13 cellular contexts compared by ENCODE assay signal in the genomic region with DNA sequence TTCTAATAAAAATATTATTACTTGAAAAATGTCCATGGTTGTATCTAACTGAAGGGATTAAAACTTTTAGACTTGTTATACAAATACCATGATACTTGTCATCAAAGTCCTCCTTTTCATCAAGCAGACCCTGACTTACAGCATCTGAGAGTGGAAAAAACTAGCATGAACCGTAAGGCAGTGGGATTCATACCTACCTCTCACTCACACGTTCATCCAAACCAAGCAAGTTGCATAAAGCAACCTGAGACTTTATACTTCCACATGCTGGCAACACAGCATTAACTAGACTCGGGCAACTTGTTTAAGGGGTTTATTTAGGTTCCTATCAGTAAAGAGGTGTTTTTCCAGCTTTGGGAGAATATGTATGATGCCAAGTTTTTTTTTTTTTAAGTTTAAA. TPM values are rescaled to one million over a fixed set of nuclear protein-coding genes. Genes with fewer than 3 reads are reported as not detected.
DNase-seq lines count a peak whose midpoint lies in the region; ATAC-seq and TF ChIP-seq lines count a peak whose summit lies in the region.
"Had no signal": no experiment of that assay in that cellular context is flagged by ENCODE, and none has a peak within 500 bp of the region (broad histone marks: within the 10 kb centered on the region; RNA-seq: fewer than 3 reads in every experiment).

No MANE protein-coding gene starts in this region.

- no peak for TF ChIP-seq POLR2A in spleen (IDR thresholded peaks at IDR 0.05)

- H3K9me2 ChIP-seq in PC-3 (replicated peaks; ENCODE audit: low read length), result no peaks in the 10 kb centered on the region
- H3K9me2 ChIP-seq in SK-N-SH, result no peaks in the 10 kb centered on the region

- H3K27ac Mint-ChIP-seq in activated naive CD4-positive, alpha-beta T cell treated with anti-CD3 and anti-CD28 coated beads for 36 hours, result peak overlapping the region; percentile 93

- no peaks in the 10 kb centered on the region for H3K36me3 ChIP-seq in spleen
- H3K36me3 ChIP-seq in PC-3 (ENCODE audit: low read depth, low read length), result no peaks in the 10 kb centered on the region
- no peaks in the 10 kb centered on the region for H3K36me3 ChIP-seq in SK-N-SH (replicated peaks in 1 of 2; ENCODE audit: control insufficient read depth in 1 of 2, insufficient read depth in 2 of 2, low read length in 1 of 2)
- H3K36me3 ChIP-seq: tibial nerve had no signal

- H3K4me3 Mint-ChIP-seq in activated naive CD4-positive, alpha-beta T cell treated with anti-CD3 and anti-CD28 coated beads for 36 hours, result peak overlapping the region; percentile 65

- intact Hi-C loops in activated naive CD4-positive, alpha-beta T cell treated with anti-CD3 and anti-CD28 coated beads for 36 hours (cut with micrococcal nuclease), result loop anchor here (1.0 to 5.0 kb wide), 6 partner anchors 48 to 1184 kb away; a partner anchor contains a TSS
- intact Hi-C loops in spleen (cut with DNase I; ENCODE audit: low total_unique reads) (no loop called here), PC-3 (cut with micrococcal nuclease) (no loop called here)

- DNase-seq in activated naive CD4-positive, alpha-beta T cell treated with anti-CD3 and anti-CD28 coated beads for 36 hours, result no peak
- no peak for DNase-seq in activated naive CD4-positive, alpha-beta T cell treated with anti-CD3 and anti-CD28 coated beads, Interleukin-2, amount 50 U/mL, for 16 hours
- DNase-seq in NAMALWA (ENCODE audit: low spot score) (peak; percentile 5), spleen (no peak), PC-3 (no peak), SK-N-SH (no peak)
- no peak for DNase-seq in activated effector memory CD4-positive, alpha-beta T cell treated with anti-CD3 and anti-CD28 coated beads, Interleukin-2, amount 50 U/mL, for 16 hours
- DNase-seq: foreskin melanocyte, GDM1, NCI-H1105, NCI-H748 treated with DMSO at 0.1 percent for 48 hours had no signal

- H2AFZ ChIP-seq in PC-3 (ENCODE audit: low read length) (no peak overlapping the region), SK-N-SH (ENCODE audit: low read depth) (no peak overlapping the region)

- TF ChIP-seq CTCF in spleen (IDR thresholded peaks at IDR 0.05 in 8 of 11, conservative IDR thresholded peaks at IDR 0.05 in 3 of 11), result no peak
- no peak for TF ChIP-seq CTCF in PC-3 (conservative IDR thresholded peaks at IDR 0.05; ENCODE audit: low read depth, low read length)
- TF ChIP-seq CTCF in SK-N-SH (IDR thresholded peaks at IDR 0.05), result no peak

- no peak overlapping the region for H3K9ac ChIP-seq in PC-3 (ENCODE audit: low read length)
- no peak overlapping the region for H3K9ac ChIP-seq in SK-N-SH

- H3K4me3 ChIP-seq in spleen (peak overlapping the region in 1 of 8 donors; percentile 39), PC-3 (ENCODE audit: low read length) (no peak overlapping the region), SK-N-SH (ENCODE audit: low read depth in 2 of 2, low read length in 1 of 2) (no peak overlapping the region)
- H3K4me3 ChIP-seq: tibial nerve had no signal

- H3K27me3 ChIP-seq in spleen (replicated peaks in 1 of 7) (peaks cover 0 to 13% (median 0%) of the 10 kb centered on the region in 7 donors), PC-3 (ENCODE audit: low read length) (no peaks in the 10 kb centered on the region), SK-N-SH (ENCODE audit: insufficient read depth) (no peaks in the 10 kb centered on the region; the same call in 1 of the 2 replicates)
- H3K27me3 ChIP-seq: tibial nerve had no signal

- H3K9me3 ChIP-seq in spleen (no peaks in the 10 kb centered on the region), PC-3 (ENCODE audit: low read length) (no peaks in the 10 kb centered on the region), SK-N-SH (no peaks in the 10 kb centered on the region)
- H3K9me3 ChIP-seq: tibial nerve had no signal

- H3F3A ChIP-seq in PC-3 (ENCODE audit: low read length, unreplicated experiment), result no peaks in the 10 kb centered on the region
- H3F3A ChIP-seq in SK-N-SH (replicated peaks; ENCODE audit: insufficient read depth), result no peaks in the 10 kb centered on the region

- POLR2A ChIA-PET in PC-3 (lab: Charles Lee; ENCODE audit: unreplicated experiment), result no interaction called here
- POLR2A ChIA-PET in SK-N-SH (lab: Yijun Ruan, JAX), result no interaction called here

- H3K9me3 Mint-ChIP-seq in activated naive CD4-positive, alpha-beta T cell treated with anti-CD3 and anti-CD28 coated beads for 36 hours, result peaks cover 1% of the 10 kb centered on the region

- TF ChIP-seq EP300 in SK-N-SH (IDR thresholded peaks at IDR 0.05; ENCODE audit: borderline replicate concordance in 1 of 2, low read depth in 1 of 2, low read length in 1 of 2), result no peak

- H4K20me1 ChIP-seq in PC-3 (ENCODE audit: low read length) (no peaks in the 10 kb centered on the region), SK-N-SH (ENCODE audit: insufficient read depth) (no peaks in the 10 kb centered on the region)

- no TSS peak for BruUV-seq in PC-3 (replicated peaks; lab: Mats Ljungman, UMichigan)

- peak overlapping the region in 7 of 8 donors; percentile 29 to 73 (median 57) for H3K27ac ChIP-seq in spleen
- no peak overlapping the region for H3K27ac ChIP-seq in PC-3 (ENCODE audit: low read length)
- no peak overlapping the region for H3K27ac ChIP-seq in SK-N-SH (ENCODE audit: low read depth in 2 of 2, low read length in 1 of 2)
- H3K27ac ChIP-seq: tibial nerve had no signal

- H3K36me3 Mint-ChIP-seq in activated naive CD4-positive, alpha-beta T cell treated with anti-CD3 and anti-CD28 coated beads for 36 hours (ENCODE audit: low read depth), result no peaks in the 10 kb centered on the region

- peaks cover 17% of the 10 kb centered on the region for H3K4me1 Mint-ChIP-seq in activated naive CD4-positive, alpha-beta T cell treated with anti-CD3 and anti-CD28 coated beads for 36 hours (ENCODE audit: low read depth)

- H3K4me1 ChIP-seq in spleen (no peaks in the 10 kb centered on the region), PC-3 (ENCODE audit: insufficient read depth, low read length) (peaks cover 5% of the 10 kb centered on the region), SK-N-SH (ENCODE audit: control insufficient read depth in 1 of 2, insufficient read depth in 2 of 2, low read depth in 1 of 2, low read length in 1 of 2) (no peaks in the 10 kb centered on the region)
- H3K4me1 ChIP-seq: tibial nerve had no signal

- H3K27me3 Mint-ChIP-seq in activated naive CD4-positive, alpha-beta T cell treated with anti-CD3 and anti-CD28 coated beads for 36 hours (ENCODE audit: low read depth), result no peaks in the 10 kb centered on the region

- CTCF ChIA-PET in activated naive CD4-positive, alpha-beta T cell treated with anti-CD3 and anti-CD28 coated beads for 36 hours (lab: Charles Lee), result no interaction called here
- CTCF ChIA-PET in PC-3 (lab: Charles Lee), result no interaction called here
- CTCF ChIA-PET in SK-N-SH (lab: Yijun Ruan, JAX), result no interaction called here

- H3K79me2 ChIP-seq in PC-3 (ENCODE audit: low read length), result no peaks in the 10 kb centered on the region
- no peaks in the 10 kb centered on the region for H3K79me2 ChIP-seq in SK-N-SH (ENCODE audit: insufficient read depth)

- no peak for TF ChIP-seq RAD21 in SK-N-SH (IDR thresholded peaks at IDR 0.05; ENCODE audit: low read length)

- H3K4me2 ChIP-seq in PC-3 (ENCODE audit: low read length) (no peak overlapping the region), SK-N-SH (no peak overlapping the region)

- ATAC-seq in HG02642 (IDR thresholded peaks at IDR 0.05; ENCODE audit: poor library complexity, unreplicated experiment) (peak; percentile 28), PC-3 (no peak)

- WGBS in spleen, 5 donors, result 50 to 68% (median 57%) methylated on average over 3 of the region's 3 CpGs
- 16% methylated on average over 3 of the region's 3 CpGs for WGBS in SK-N-SH (ENCODE audit: low lambda C conversion rate)

TF ChIP-seq in SK-N-SH, 30 proteins besides CTCF, POLR2A, EP300 and RAD21 (continues in another document):
- no peak for TF ChIP-seq TEAD4 (IDR thresholded peaks at IDR 0.05; ENCODE audit: borderline replicate concordance, insufficient read depth)
- no peak for TF ChIP-seq RCOR1 (IDR thresholded peaks at IDR 0.05; ENCODE audit: low read length)
- TF ChIP-seq, protein P1, sequence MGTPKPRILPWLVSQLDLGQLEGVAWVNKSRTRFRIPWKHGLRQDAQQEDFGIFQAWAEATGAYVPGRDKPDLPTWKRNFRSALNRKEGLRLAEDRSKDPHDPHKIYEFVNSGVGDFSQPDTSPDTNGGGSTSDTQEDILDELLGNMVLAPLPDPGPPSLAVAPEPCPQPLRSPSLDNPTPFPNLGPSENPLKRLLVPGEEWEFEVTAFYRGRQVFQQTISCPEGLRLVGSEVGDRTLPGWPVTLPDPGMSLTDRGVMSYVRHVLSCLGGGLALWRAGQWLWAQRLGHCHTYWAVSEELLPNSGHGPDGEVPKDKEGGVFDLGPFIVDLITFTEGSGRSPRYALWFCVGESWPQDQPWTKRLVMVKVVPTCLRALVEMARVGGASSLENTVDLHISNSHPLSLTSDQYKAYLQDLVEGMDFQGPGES (IDR thresholded peaks at IDR 0.05; ENCODE audit: low read depth, low read length), result no peak
- TF ChIP-seq, protein P2, sequence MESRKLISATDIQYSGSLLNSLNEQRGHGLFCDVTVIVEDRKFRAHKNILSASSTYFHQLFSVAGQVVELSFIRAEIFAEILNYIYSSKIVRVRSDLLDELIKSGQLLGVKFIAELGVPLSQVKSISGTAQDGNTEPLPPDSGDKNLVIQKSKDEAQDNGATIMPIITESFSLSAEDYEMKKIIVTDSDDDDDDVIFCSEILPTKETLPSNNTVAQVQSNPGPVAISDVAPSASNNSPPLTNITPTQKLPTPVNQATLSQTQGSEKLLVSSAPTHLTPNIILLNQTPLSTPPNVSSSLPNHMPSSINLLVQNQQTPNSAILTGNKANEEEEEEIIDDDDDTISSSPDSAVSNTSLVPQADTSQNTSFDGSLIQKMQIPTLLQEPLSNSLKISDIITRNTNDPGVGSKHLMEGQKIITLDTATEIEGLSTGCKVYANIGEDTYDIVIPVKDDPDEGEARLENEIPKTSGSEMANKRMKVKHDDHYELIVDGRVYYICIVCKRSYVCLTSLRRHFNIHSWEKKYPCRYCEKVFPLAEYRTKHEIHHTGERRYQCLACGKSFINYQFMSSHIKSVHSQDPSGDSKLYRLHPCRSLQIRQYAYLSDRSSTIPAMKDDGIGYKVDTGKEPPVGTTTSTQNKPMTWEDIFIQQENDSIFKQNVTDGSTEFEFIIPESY (IDR thresholded peaks at IDR 0.05; ENCODE audit: borderline replicate concordance, low read depth), result no peak

RNA-seq across cellular contexts. Expression of a gene that starts 22.6 kb away (rescaled TPM):
- total RNA-seq in activated naive CD4-positive, alpha-beta T cell treated with anti-CD3 and anti-CD28 coated beads for 36 hours, result under 1 TPM; 0.07 to 0.21 TPM
- total RNA-seq in spleen (1 to 10 TPM; 4.6 to 9.2 (median 5.2) TPM), PC-3 (2014; rRNA removed) (not detected in 2 replicates)
- polyA plus RNA-seq in spleen (1 to 10 TPM; 2.5 to 2.9 (median 2.7) TPM), SK-N-SH (2012; rRNA removed) (not detected in 2 replicates)
- not detected in 2 replicates for polyA plus RNA-seq in SK-N-SH (2012; cell fraction: cytosol; rRNA removed)
- polyA plus RNA-seq in SK-N-SH (2012; cell fraction: nucleus; rRNA removed), result not detected in 2 replicates

RNA-seq across cellular contexts. Expression of a gene that starts 53.1 kb away (rescaled TPM):
- total RNA-seq in activated naive CD4-positive, alpha-beta T cell treated with anti-CD3 and anti-CD28 coated beads for 36 hours, result 100 to 1,000 TPM; 171 to 180 TPM
- 10 to 100 TPM; 18.6 to 34.9 (median 25.6) TPM for total RNA-seq in spleen
- 10 to 100 TPM; 19.9 to 26.0 (median 24.2) TPM for polyA plus RNA-seq in spleen
- total RNA-seq in PC-3 (2014; rRNA removed), result 63.1 and 73.9 TPM in 2 replicates
- polyA plus RNA-seq in SK-N-SH (2012; rRNA removed), result 10.9 and 11.1 TPM in 2 replicates
- polyA plus RNA-seq in SK-N-SH (2012; cell fraction: cytosol; rRNA removed), result 9.4 and 11.8 TPM in 2 replicates
- polyA plus RNA-seq in SK-N-SH (2012; cell fraction: nucleus; rRNA removed), result 8.1 and 9.7 TPM in 2 replicates

Comparison
In these comparisons a context has a peak if more than half of its experiments do, and no peak if none do; other contexts are left out.
1. H3K27ac ChIP-seq: peak in spleen (7 of 8); none in PC-3 (single experiment) and SK-N-SH (0 of 2).